Comparison of ENCODE assay signal across 18 cellular contexts in genomic region chr10:44373341-44373995, GRCh38. TPM values are rescaled to one million over a fixed set of nuclear protein-coding genes. Genes with fewer than 3 reads are reported as not detected.
A peak's percentile ranks its signal among the peaks of the same experiment; 100 is the strongest.
DNase-seq lines count a peak whose midpoint lies in the region; ATAC-seq and TF ChIP-seq lines count a peak whose summit lies in the region.
"Had no signal": no experiment of that assay in that cellular context is flagged by ENCODE, and none has a peak within 500 bp of the region (broad histone marks: within the 10 kb centered on the region; RNA-seq: fewer than 3 reads in every experiment).

No MANE protein-coding gene starts in this region.

- CTCF ChIA-PET in SK-N-SH (lab: Yijun Ruan, JAX) = interaction anchor here (1.0 to 1.6 kb wide), 2 partner anchors 13 to 684 kb away, joined by 3 to 4 read pairs; no protein-coding TSS in a partner anchor

- no peaks in the 10 kb centered on the region for H3K9me2 ChIP-seq in SK-N-SH

- POLR2A ChIA-PET in SK-N-SH (lab: Yijun Ruan, JAX) = no interaction called here

- no peak for TF ChIP-seq CTCF in coronary artery (IDR thresholded peaks at IDR 0.05)
- TF ChIP-seq CTCF in osteoblast (IDR thresholded peaks at IDR 0.05; ENCODE audit: extremely low read depth, low read depth, low read length) = no peak
- TF ChIP-seq CTCF in SK-N-SH (IDR thresholded peaks at IDR 0.05) = no peak

- H3K36me3 ChIP-seq in osteoblast (ENCODE audit: insufficient read depth, low read length) = peaks cover 81% of the 10 kb centered on the region
- H3K36me3 ChIP-seq in SK-N-SH (replicated peaks in 1 of 2; ENCODE audit: control insufficient read depth in 1 of 2, insufficient read depth in 2 of 2, low read length in 1 of 2) = peaks cover 0 to 6% of the 10 kb centered on the region in 2 experiments
- H3K36me3 ChIP-seq: HAP-1 had no signal

- H3K4me2 ChIP-seq in osteoblast (ENCODE audit: insufficient read depth, low read length) (no peak overlapping the region), SK-N-SH (no peak overlapping the region)
- H3K4me2 ChIP-seq: A549 had no signal

- TF ChIP-seq RAD21 in SK-N-SH (IDR thresholded peaks at IDR 0.05; ENCODE audit: low read length) = no peak

- WGBS in SK-N-SH (ENCODE audit: low lambda C conversion rate) = 52% methylated on average over 5 of the region's 27 CpGs

- ATAC-seq in left cardiac atrium (no peak), left ventricle myocardium superior (no peak)
- ATAC-seq: A549 had no signal

- peaks cover 12% of the 10 kb centered on the region for H3K4me1 ChIP-seq in osteoblast (ENCODE audit: insufficient read depth, low read length)
- no peaks in the 10 kb centered on the region for H3K4me1 ChIP-seq in SK-N-SH (ENCODE audit: control insufficient read depth in 1 of 2, insufficient read depth in 2 of 2, low read depth in 1 of 2, low read length in 1 of 2)
- H3K4me1 ChIP-seq: A549 had no signal

- intact Hi-C loops in left cardiac atrium (cut with DNase I) = no loop called here
- intact Hi-C loops in left ventricle myocardium superior (cut with micrococcal nuclease) = no loop called here

- no peaks in the 10 kb centered on the region for H3F3A ChIP-seq in SK-N-SH (replicated peaks; ENCODE audit: insufficient read depth)

- H3K9me3 ChIP-seq in osteoblast (ENCODE audit: low read depth, low read length) (no peaks in the 10 kb centered on the region), SK-N-SH (no peaks in the 10 kb centered on the region)
- H3K9me3 ChIP-seq: A549, HAP-1 had no signal

- no peak overlapping the region for H3K9ac ChIP-seq in SK-N-SH

- no peak overlapping the region for H3K4me3 ChIP-seq in coronary artery
- no peak overlapping the region for H3K4me3 ChIP-seq in osteoblast (ENCODE audit: insufficient read depth, low read length)
- no peak overlapping the region for H3K4me3 ChIP-seq in SK-N-SH (ENCODE audit: low read depth in 2 of 2, low read length in 1 of 2)
- H3K4me3 ChIP-seq: A549, HAP-1 had no signal

- H2AFZ ChIP-seq in osteoblast (ENCODE audit: low read length) (no peak overlapping the region), SK-N-SH (ENCODE audit: low read depth) (no peak overlapping the region)

- H3K27me3 ChIP-seq in osteoblast (ENCODE audit: insufficient read depth, low read length) (no peaks in the 10 kb centered on the region), SK-N-SH (ENCODE audit: insufficient read depth) (no peaks in the 10 kb centered on the region)

- no peak for TF ChIP-seq EP300 in SK-N-SH (IDR thresholded peaks at IDR 0.05; ENCODE audit: borderline replicate concordance in 1 of 2, low read depth in 1 of 2, low read length in 1 of 2)

- no peak overlapping the region for H3K27ac ChIP-seq in coronary artery
- no peak overlapping the region for H3K27ac ChIP-seq in osteoblast (ENCODE audit: low read depth, low read length)
- no peak overlapping the region for H3K27ac ChIP-seq in SK-N-SH (ENCODE audit: low read depth in 2 of 2, low read length in 1 of 2)
- H3K27ac ChIP-seq: 22Rv1, A549, C4-2B had no signal

- H4K20me1 ChIP-seq in osteoblast (ENCODE audit: insufficient read depth, low read length) = peaks cover 64% of the 10 kb centered on the region
- 0 out of 2 replicates have a peak, but pooled peaks cover 6% of the 10 kb centered on the region for H4K20me1 ChIP-seq in SK-N-SH (ENCODE audit: insufficient read depth)

- H3K79me2 ChIP-seq in osteoblast (ENCODE audit: insufficient read depth, low read length) (peaks cover 11% of the 10 kb centered on the region), SK-N-SH (ENCODE audit: insufficient read depth) (peaks cover 8% of the 10 kb centered on the region; the same call in 1 of the 2 replicates)

- DNase-seq in left cardiac atrium = peak; percentile 11
- no peak for DNase-seq in left ventricle myocardium superior
- peak; percentile 64 for DNase-seq in coronary artery (ENCODE audit: low spot score)
- peak; percentile 8 for DNase-seq in osteoblast (ENCODE audit: insufficient read length, low spot score, missing footprints)
- DNase-seq in HCEC 1CT = no peak
- DNase-seq in SK-N-SH = no peak
- DNase-seq in GF-D8 (lab: John Stamatoyannopoulos, UW) = no peak
- DNase-seq: AML-193; CD4-positive, alpha-beta T cell; DMS153; DMS79; GDM1; GOT3 had no signal

TF ChIP-seq in SK-N-SH, 30 proteins besides CTCF, POLR2A, EP300 and RAD21:
- no peak for TF ChIP-seq GABPA (IDR thresholded peaks at IDR 0.05; ENCODE audit: low read depth)
- no peak for TF ChIP-seq POLR2AphosphoS5 (IDR thresholded peaks at IDR 0.05; ENCODE audit: low read depth, low read length)
- TF ChIP-seq GATA2 (CRISPR knock-in tag; IDR thresholded peaks at IDR 0.05) = no peak
- no peak for TF ChIP-seq TCF12 (IDR thresholded peaks at IDR 0.05)
- no peak for TF ChIP-seq CHD2 (IDR thresholded peaks at IDR 0.05; ENCODE audit: low read length, partially characterized antibody)
- no peak for TF ChIP-seq REST (IDR thresholded peaks at IDR 0.05; ENCODE audit: low read depth, low read length)
- TF ChIP-seq ZBTB33 (IDR thresholded peaks at IDR 0.05; ENCODE audit: borderline replicate concordance, low read depth) = no peak
- TF ChIP-seq FOSL2 (IDR thresholded peaks at IDR 0.05; ENCODE audit: borderline replicate concordance, low read depth) = no peak
- no peak for TF ChIP-seq FOXM1 (IDR thresholded peaks at IDR 0.05; ENCODE audit: low read depth)
- no peak for TF ChIP-seq USF2 (IDR thresholded peaks at IDR 0.05; ENCODE audit: borderline replicate concordance, low read depth, low read length)

RNA-seq across cellular contexts. Expression of gene CXCL12, which starts 11.4 kb away (rescaled TPM):
- total RNA-seq in left cardiac atrium (100 to 1,000 TPM; 213 to 248 TPM), left ventricle myocardium superior (136 TPM), osteoblast (288 and 358 TPM in 2 replicates)
- polyA plus RNA-seq in SK-N-SH (2012; rRNA removed) = 4.1 and 4.7 TPM in 2 replicates
- polyA plus RNA-seq in SK-N-SH (2012; cell fraction: cytosol; rRNA removed) = 4.4 and 5.7 TPM in 2 replicates
- 3.6 and 4.6 TPM in 2 replicates for polyA plus RNA-seq in SK-N-SH (2012; cell fraction: nucleus; rRNA removed)
- total RNA-seq: CD4-positive, alpha-beta T cell; HT1080 had no signal

Comparison
In these comparisons a context has a peak if more than half of its experiments do, and no peak if none do; other contexts are left out.
1. DNase-seq: peak in left cardiac atrium (single experiment), coronary artery (single experiment) and osteoblast (single experiment); none in left ventricle myocardium superior (single experiment), HCEC 1CT (single experiment), SK-N-SH (single experiment) and GF-D8 (single experiment).